In genomic region chr3:129161860-129162271, GRCh38 we compare ENCODE assay signal across 8 cellular contexts. TPM values are rescaled to one million over a fixed set of nuclear protein-coding genes. Genes with fewer than 3 reads are reported as not detected.
DNase-seq lines count a peak whose midpoint lies in the region; ATAC-seq and TF ChIP-seq lines count a peak whose summit lies in the region.

No MANE protein-coding gene starts in this region.

- H3K4me3 ChIP-seq in GM06990 (replicated peaks; ENCODE audit: low read depth, low read length) = peak overlapping the region; percentile 82
- peak overlapping the region; percentile 95 for H3K4me3 ChIP-seq in WERI-Rb-1 (ENCODE audit: low read depth, low read length)
- H3K4me3 ChIP-seq in muscle layer of duodenum (ENCODE audit: low read depth in 1 of 2, low read length in 2 of 2) = peak overlapping the region; percentile 87 to 96

- TF ChIP-seq CTCF in GM06990 (IDR thresholded peaks at IDR 0.05; ENCODE audit: insufficient read depth, low read length, poor library complexity, severe bottlenecking) (no peak), WERI-Rb-1 (IDR thresholded peaks at IDR 0.05; ENCODE audit: low read depth, low read length) (no peak), endothelial cell (IDR thresholded peaks at IDR 0.05; ENCODE audit: unreplicated experiment) (peak; percentile 8)

- peaks cover 38% of the 10 kb centered on the region for H3K4me1 Mint-ChIP-seq in endothelial cell (ENCODE audit: unreplicated experiment)

- peak overlapping the region; percentile 100 for H3K27ac Mint-ChIP-seq in endothelial cell (ENCODE audit: unreplicated experiment)

- H3K36me3 ChIP-seq in GM06990 (ENCODE audit: control insufficient read depth, insufficient read depth, low read length) = peaks cover 4% of the 10 kb centered on the region
- peaks cover 29% of the 10 kb centered on the region for H3K36me3 ChIP-seq in WERI-Rb-1
- H3K36me3 ChIP-seq in muscle layer of duodenum (ENCODE audit: control insufficient read depth in 1 of 2, insufficient read depth in 2 of 2, low read length in 2 of 2) = peaks cover 10 to 39% of the 10 kb centered on the region in 2 donors

- peaks cover 16 to 21% of the 10 kb centered on the region in 2 donors for H3K4me1 ChIP-seq in muscle layer of duodenum (ENCODE audit: control insufficient read depth in 1 of 2, insufficient read depth in 2 of 2, low read length in 2 of 2)

- H3K4me3 Mint-ChIP-seq in endothelial cell (ENCODE audit: unreplicated experiment) = peak overlapping the region; percentile 96

- H3K27me3 ChIP-seq in GM06990 (replicated peaks; ENCODE audit: control insufficient read depth, insufficient read depth, low read length) (no peaks in the 10 kb centered on the region), WERI-Rb-1 (ENCODE audit: insufficient read depth, low read depth, severe bottlenecking) (no peaks in the 10 kb centered on the region), muscle layer of duodenum (ENCODE audit: low read depth, low read length) (no peaks in the 10 kb centered on the region)

- H3K9me3 ChIP-seq in WERI-Rb-1 (ENCODE audit: severe bottlenecking) = no peaks in the 10 kb centered on the region
- no peaks in the 10 kb centered on the region for H3K9me3 ChIP-seq in muscle layer of duodenum (ENCODE audit: control insufficient read depth in 1 of 2, low read length in 2 of 2)

- no peak for DNase-seq in GM06990 (ENCODE audit: extremely low read depth, insufficient read length)
- no peak for DNase-seq in WERI-Rb-1
- DNase-seq in endothelial cell (ENCODE audit: low spot score) = peak; percentile 13
- DNase-seq in T-helper 9 cell = no peak
- DNase-seq in NCI-H1417 (lab: John Stamatoyannopoulos, UW) = no peak
- DNase-seq in globus pallidus (ENCODE audit: low spot score) = no peak

- H3K9me3 Mint-ChIP-seq in endothelial cell (ENCODE audit: unreplicated experiment) = no peaks in the 10 kb centered on the region

- peak; percentile 6 for ATAC-seq in HG03097 (IDR thresholded peaks at IDR 0.05; ENCODE audit: low FRiP score, unreplicated experiment)

- H3K27ac ChIP-seq in WERI-Rb-1 (peak overlapping the region; percentile 99), muscle layer of duodenum (ENCODE audit: low read length) (peak overlapping the region; percentile 99)

- peaks cover 12% of the 10 kb centered on the region for H3K27me3 Mint-ChIP-seq in endothelial cell (ENCODE audit: unreplicated experiment)

- peaks cover 21% of the 10 kb centered on the region for H3K36me3 Mint-ChIP-seq in endothelial cell (ENCODE audit: low read depth, unreplicated experiment)

RNA-seq across cellular contexts. Expression of gene ISY1, which starts 1.0 kb away (rescaled TPM):
- total RNA-seq in endothelial cell (ENCODE audit: unreplicated experiment) = 61.9 TPM

RNA-seq across cellular contexts. Expression of gene CNBP, which starts 21.8 kb away (rescaled TPM):
- total RNA-seq in endothelial cell (ENCODE audit: unreplicated experiment) = 192 TPM

RNA-seq across cellular contexts. Expression of gene RAB43, which starts 40.3 kb away (rescaled TPM):
- total RNA-seq in endothelial cell (ENCODE audit: unreplicated experiment) = 53.0 TPM
